ENCODE assay signal across 8 cellular contexts in genomic region chr3:19947549-19948071, GRCh38. TPM values are rescaled to one million over a fixed set of nuclear protein-coding genes. Genes with fewer than 3 reads are reported as not detected.
DNase-seq lines count a peak whose midpoint lies in the region; ATAC-seq and TF ChIP-seq lines count a peak whose summit lies in the region.

No MANE protein-coding gene starts in this region.

- peak overlapping the region; percentile 99 to 100 (median 100) for H3K27ac ChIP-seq in upper lobe of left lung

- H3K4me3 Mint-ChIP-seq in activated naive CD4-positive, alpha-beta T cell treated with anti-CD3 and anti-CD28 coated beads, Interleukin-2, amount 10 ng/mL, durations not matched to agents 7 days and 5 days: peak overlapping the region; percentile 88

- DNase-seq in AG08395 (ENCODE audit: low spot score) (peak; percentile 50), RPMI8226 (peak; percentile 57), germinal center (ENCODE audit: low spot score) (peak; percentile 21), omental fat pad (ENCODE audit: low spot score) (no peak), upper lobe of left lung (peak in 1 of 2 donors; percentile 57)
- peak; percentile 60 for DNase-seq in activated naive CD4-positive, alpha-beta T cell treated with anti-CD3 and anti-CD28 coated beads, Interleukin-2, amount 10 ng/mL, durations not matched to agents 7 days and 5 days

- peaks cover 46% of the 10 kb centered on the region for H3K4me1 Mint-ChIP-seq in activated naive CD4-positive, alpha-beta T cell treated with anti-CD3 and anti-CD28 coated beads, Interleukin-2, amount 10 ng/mL, durations not matched to agents 7 days and 5 days

- no peak for TF ChIP-seq POLR2A in upper lobe of left lung (IDR thresholded peaks at IDR 0.05)

- no peaks in the 10 kb centered on the region for H3K9me3 ChIP-seq in upper lobe of left lung

- peaks cover 27 to 45% (median 31%) of the 10 kb centered on the region in 4 donors for H3K4me1 ChIP-seq in upper lobe of left lung

- peaks cover 6% of the 10 kb centered on the region for H3K27me3 Mint-ChIP-seq in activated naive CD4-positive, alpha-beta T cell treated with anti-CD3 and anti-CD28 coated beads, Interleukin-2, amount 10 ng/mL, durations not matched to agents 7 days and 5 days

- peak; percentile 28 for ATAC-seq in GM19351 (IDR thresholded peaks at IDR 0.05; ENCODE audit: unreplicated experiment)
- ATAC-seq in HG03520 (IDR thresholded peaks at IDR 0.05; ENCODE audit: unreplicated experiment): peak; percentile 17
- peak; percentile 31 for ATAC-seq in omental fat pad (ENCODE audit: low FRiP score)
- ATAC-seq in upper lobe of left lung (ENCODE audit: low FRiP score in 2 of 2): peak; percentile 66

- H3K27ac Mint-ChIP-seq in activated naive CD4-positive, alpha-beta T cell treated with anti-CD3 and anti-CD28 coated beads, Interleukin-2, amount 10 ng/mL, durations not matched to agents 7 days and 5 days: peak overlapping the region; percentile 100

- TF ChIP-seq CTCF in omental fat pad (IDR thresholded peaks at IDR 0.05): no peak
- TF ChIP-seq CTCF in upper lobe of left lung (IDR thresholded peaks at IDR 0.05): no peak

- CTCF ChIA-PET in activated naive CD4-positive, alpha-beta T cell treated with anti-CD3 and anti-CD28 coated beads, Interleukin-2, amount 10 ng/mL, durations not matched to agents 7 days and 5 days (lab: Charles Lee): interaction anchor here (0.9 to 1.5 kb wide), 3 partner anchors 10 to 236 kb away, joined by 3 to 4 read pairs (median 3); no protein-coding TSS in a partner anchor

- peaks cover 0 to 22% (median 8%) of the 10 kb centered on the region in 4 donors for H3K36me3 ChIP-seq in upper lobe of left lung

- no peaks in the 10 kb centered on the region for H3K27me3 ChIP-seq in upper lobe of left lung

- no peaks in the 10 kb centered on the region for H3K9me3 Mint-ChIP-seq in activated naive CD4-positive, alpha-beta T cell treated with anti-CD3 and anti-CD28 coated beads, Interleukin-2, amount 10 ng/mL, durations not matched to agents 7 days and 5 days

- peak overlapping the region; percentile 65 to 98 (median 84) for H3K4me3 ChIP-seq in upper lobe of left lung

- TF ChIP-seq EP300 in upper lobe of left lung (IDR thresholded peaks at IDR 0.05): no peak

- peaks cover 20% of the 10 kb centered on the region for H3K36me3 Mint-ChIP-seq in activated naive CD4-positive, alpha-beta T cell treated with anti-CD3 and anti-CD28 coated beads, Interleukin-2, amount 10 ng/mL, durations not matched to agents 7 days and 5 days

- 0 to 1% methylated on average over 10 to 27 of the region's 27 CpGs for WGBS in upper lobe of left lung, 2 donors

RNA-seq across cellular contexts. Expression of gene RAB5A, which starts 0.7 kb away (rescaled TPM):
- total RNA-seq in omental fat pad: 10 to 100 TPM; 65.7 to 96.8 (median 85.8) TPM
- 100 to 1,000 TPM in 1 of 6 donors, 10 to 100 TPM in 5; 45.9 to 114 (median 70.8) TPM for total RNA-seq in upper lobe of left lung

RNA-seq across cellular contexts. Expression of gene EFHB, which starts 13.6 kb away (rescaled TPM):
- total RNA-seq in omental fat pad (1 to 10 TPM in 2 of 4 donors, under 1 TPM in 1, not detected in 1; 0.44 to 1.6 (median 1.1) TPM), upper lobe of left lung (10 to 100 TPM in 2 of 6 donors, 1 to 10 TPM in 2, under 1 TPM in 2; 0.17 to 15.7 (median 2.9) TPM)
